Comparison of ENCODE assay signal across 2 cellular contexts in genomic region chr1:245798367-245798747, GRCh38.
TF ChIP-seq lines count a peak whose summit lies in the region.

No MANE protein-coding gene starts in this region.

TF ChIP-seq in GM23338, 12 proteins besides CTCF, POLR2A, EP300 and RAD21:
- TF ChIP-seq ZNF114 (CRISPR knock-in tag; IDR thresholded peaks at IDR 0.05) (no peak), ZNF462 (CRISPR knock-in tag; IDR thresholded peaks at IDR 0.05) (no peak), ZNF331 (CRISPR knock-in tag; IDR thresholded peaks at IDR 0.05; ENCODE audit: low read depth) (no peak), REST (IDR thresholded peaks at IDR 0.05; ENCODE audit: unreplicated experiment) (no peak), CREB1 (CRISPR knock-in tag; IDR thresholded peaks at IDR 0.05; ENCODE audit: low read depth) (no peak), STAT1 (IDR thresholded peaks at IDR 0.05; ENCODE audit: unreplicated experiment) (no peak), NANOG (IDR thresholded peaks at IDR 0.05; ENCODE audit: borderline replicate concordance) (no peak), EZH2 (IDR thresholded peaks at IDR 0.05; ENCODE audit: low read depth, unreplicated experiment) (no peak)

TF ChIP-seq in IMR-90, 13 proteins besides CTCF, POLR2A, EP300 and RAD21:
- TF ChIP-seq CHD1 (IDR thresholded peaks at IDR 0.05; ENCODE audit: low read depth, low read length) (no peak), USF2 (IDR thresholded peaks at IDR 0.05; ENCODE audit: low read depth, low read length) (no peak), RCOR1 (IDR thresholded peaks at IDR 0.05; ENCODE audit: insufficient replicate concordance, low read length) (no peak), NFE2L2 (IDR thresholded peaks at IDR 0.05; ENCODE audit: low read depth, low read length) (no peak), MAZ (IDR thresholded peaks at IDR 0.05; ENCODE audit: borderline replicate concordance, low read depth, low read length) (no peak), CEBPB (IDR thresholded peaks at IDR 0.05; ENCODE audit: low read depth, low read length) (no peak), MXI1 (IDR thresholded peaks at IDR 0.05; ENCODE audit: borderline replicate concordance, low read depth, low read length) (no peak), BHLHE40 (IDR thresholded peaks at IDR 0.05; ENCODE audit: low read depth, low read length) (no peak), FOS (IDR thresholded peaks at IDR 0.05; ENCODE audit: low read depth, low read length) (no peak), SMC3 (IDR thresholded peaks at IDR 0.05; ENCODE audit: low read depth, low read length) (no peak), ELK1 (IDR thresholded peaks at IDR 0.05; ENCODE audit: borderline replicate concordance, low read depth, low read length) (no peak), RFX5 (IDR thresholded peaks at IDR 0.05; ENCODE audit: low read depth, low read length) (no peak)
